Comparison of ENCODE assay signal across 1 cellular context in the genomic region with DNA sequence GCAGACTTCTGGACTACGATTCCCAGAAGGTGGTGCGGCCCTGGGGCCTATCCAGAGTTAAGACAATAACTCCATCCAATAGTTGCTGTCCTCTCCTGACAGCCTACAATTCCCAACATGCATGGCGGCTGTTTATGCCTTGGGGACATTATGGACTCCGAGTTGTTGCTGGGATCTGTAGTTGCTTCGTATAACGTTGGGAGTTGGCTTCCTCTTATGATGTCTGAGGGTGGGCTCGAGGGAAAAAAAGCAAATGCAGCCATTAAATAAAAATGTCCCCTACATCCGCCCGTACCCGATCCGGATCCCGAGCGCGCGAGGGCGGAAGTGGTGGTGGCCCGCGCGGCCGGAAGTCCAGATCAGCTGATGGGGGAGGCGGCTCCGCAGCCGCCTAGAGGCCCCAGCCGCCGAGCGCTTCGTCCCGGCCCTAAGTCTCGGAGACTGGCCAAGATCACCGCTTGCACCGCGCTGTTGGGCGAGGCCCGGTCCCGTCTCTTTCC.
A peak's percentile ranks its signal among the peaks of the same experiment; 100 is the strongest.
TF ChIP-seq lines count a peak whose summit lies in the region.

TSS of gene ZSWIM8 (plus strand) at position 386 of the 500 bp plus-strand sequence. CDS start 273 bp downstream, outside the sequence.

TF ChIP-seq in HepG2, 621 proteins besides CTCF, POLR2A, EP300 and RAD21 (continued from another document and continues in another):
- TF ChIP-seq USF2 (IDR thresholded peaks at IDR 0.05; ENCODE audit: low read depth, low read length) (no peak), USF2 (CRISPR knock-in tag; IDR thresholded peaks at IDR 0.05; ENCODE audit: borderline replicate concordance) (peak; percentile 50; the same call in 1 of the 2 replicates), ZNF362 (CRISPR knock-in tag; IDR thresholded peaks at IDR 0.05; ENCODE audit: borderline replicate concordance) (no peak), ZNF501 (CRISPR knock-in tag; IDR thresholded peaks at IDR 0.05) (peak; percentile 71), MAZ (IDR thresholded peaks at IDR 0.05; ENCODE audit: borderline replicate concordance, low read depth, low read length) (no peak), MAZ (CRISPR knock-in tag; IDR thresholded peaks at IDR 0.05; ENCODE audit: low read depth) (peak; percentile 43; the same call in 1 of the 2 replicates), ZNF629 (CRISPR knock-in tag; conservative IDR thresholded peaks at IDR 0.05) (no peak), ZNF567 (CRISPR knock-in tag; IDR thresholded peaks at IDR 0.05; ENCODE audit: borderline replicate concordance) (0 out of 2 replicates have a peak, but pooled peaks have one; percentile 30), ZNF33B (CRISPR knock-in tag; IDR thresholded peaks at IDR 0.05) (no peak), SALL2 (CRISPR knock-in tag; IDR thresholded peaks at IDR 0.05) (no peak), SAP130 (CRISPR knock-in tag; IDR thresholded peaks at IDR 0.05; ENCODE audit: low read depth) (peak; percentile 98), ZFP36 (IDR thresholded peaks at IDR 0.05; ENCODE audit: borderline replicate concordance, low read depth, low read length, partially characterized antibody) (no peak), ETV5 (CRISPR knock-in tag; IDR thresholded peaks at IDR 0.05; ENCODE audit: borderline replicate concordance) (peak; percentile 43), ARNT (IDR thresholded peaks at IDR 0.05) (no peak), MYNN (CRISPR knock-in tag; IDR thresholded peaks at IDR 0.05; ENCODE audit: low read depth) (no peak), AGO1 (IDR thresholded peaks at IDR 0.05; ENCODE audit: low read depth, low read length, poor library complexity, severe bottlenecking) (no peak), ZSCAN25 (CRISPR knock-in tag; IDR thresholded peaks at IDR 0.05) (no peak), DBP (CRISPR knock-in tag; IDR thresholded peaks at IDR 0.05; ENCODE audit: not compliant biosample characterization) (no peak), GABPB1 (CRISPR knock-in tag; IDR thresholded peaks at IDR 0.05) (peak; percentile 98), ZC3H13 (CRISPR knock-in tag; IDR thresholded peaks at IDR 0.05) (no peak), PPARG (CRISPR knock-in tag; conservative IDR thresholded peaks at IDR 0.05) (no peak), SPEN (CRISPR knock-in tag; IDR thresholded peaks at IDR 0.05; ENCODE audit: low read depth) (no peak; the same call in 1 of the 2 replicates), ZNF12 (CRISPR knock-in tag; IDR thresholded peaks at IDR 0.05) (no peak), ISL2 (CRISPR knock-in tag; IDR thresholded peaks at IDR 0.05) (no peak), SMAD9 (CRISPR knock-in tag; IDR thresholded peaks at IDR 0.05) (no peak), RERE (CRISPR knock-in tag; IDR thresholded peaks at IDR 0.05; ENCODE audit: low read depth) (no peak), CSRNP2 (CRISPR knock-in tag; conservative IDR thresholded peaks at IDR 0.05; ENCODE audit: low read depth) (no peak), ZNF282 (IDR thresholded peaks at IDR 0.05; ENCODE audit: partially characterized antibody) (no peak), ZNF24 (IDR thresholded peaks at IDR 0.05) (no peak), RNF2 (conservative IDR thresholded peaks at IDR 0.05; ENCODE audit: low read depth) (no peak), TEF (CRISPR knock-in tag; IDR thresholded peaks at IDR 0.05) (no peak), MEIS2 (CRISPR knock-in tag; IDR thresholded peaks at IDR 0.05) (0 out of 2 replicates have a peak, but pooled peaks have one; percentile 35), PITX1 (CRISPR knock-in tag; IDR thresholded peaks at IDR 0.05) (no peak), FOXK1 (CRISPR knock-in tag; IDR thresholded peaks at IDR 0.05; ENCODE audit: borderline replicate concordance, low read depth) (peak; percentile 97), ZNF580 (CRISPR knock-in tag; IDR thresholded peaks at IDR 0.05; ENCODE audit: borderline replicate concordance, low read depth) (no peak)
- TF ChIP-seq, protein P1, sequence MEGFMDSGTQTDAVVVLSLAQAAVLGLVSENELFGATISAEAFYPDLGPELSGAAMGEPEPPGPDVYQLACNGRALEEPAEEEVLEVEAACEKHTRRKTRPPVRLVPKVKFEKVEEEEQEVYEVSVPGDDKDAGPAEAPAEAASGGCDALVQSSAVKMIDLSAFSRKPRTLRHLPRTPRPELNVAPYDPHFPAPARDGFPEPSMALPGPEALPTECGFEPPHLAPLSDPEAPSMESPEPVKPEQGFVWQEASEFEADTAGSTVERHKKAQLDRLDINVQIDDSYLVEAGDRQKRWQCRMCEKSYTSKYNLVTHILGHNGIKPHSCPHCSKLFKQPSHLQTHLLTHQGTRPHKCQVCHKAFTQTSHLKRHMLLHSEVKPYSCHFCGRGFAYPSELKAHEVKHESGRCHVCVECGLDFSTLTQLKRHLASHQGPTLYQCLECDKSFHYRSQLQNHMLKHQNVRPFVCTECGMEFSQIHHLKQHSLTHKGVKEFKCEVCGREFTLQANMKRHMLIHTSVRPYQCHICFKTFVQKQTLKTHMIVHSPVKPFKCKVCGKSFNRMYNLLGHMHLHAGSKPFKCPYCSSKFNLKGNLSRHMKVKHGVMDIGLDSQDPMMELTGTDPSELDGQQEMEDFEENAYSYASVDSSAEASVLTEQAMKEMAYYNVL (CRISPR knock-in tag; IDR thresholded peaks at IDR 0.05; ENCODE audit: borderline replicate concordance) = 0 out of 2 replicates have a peak, but pooled peaks have one; percentile 26
- TF ChIP-seq, protein P2, sequence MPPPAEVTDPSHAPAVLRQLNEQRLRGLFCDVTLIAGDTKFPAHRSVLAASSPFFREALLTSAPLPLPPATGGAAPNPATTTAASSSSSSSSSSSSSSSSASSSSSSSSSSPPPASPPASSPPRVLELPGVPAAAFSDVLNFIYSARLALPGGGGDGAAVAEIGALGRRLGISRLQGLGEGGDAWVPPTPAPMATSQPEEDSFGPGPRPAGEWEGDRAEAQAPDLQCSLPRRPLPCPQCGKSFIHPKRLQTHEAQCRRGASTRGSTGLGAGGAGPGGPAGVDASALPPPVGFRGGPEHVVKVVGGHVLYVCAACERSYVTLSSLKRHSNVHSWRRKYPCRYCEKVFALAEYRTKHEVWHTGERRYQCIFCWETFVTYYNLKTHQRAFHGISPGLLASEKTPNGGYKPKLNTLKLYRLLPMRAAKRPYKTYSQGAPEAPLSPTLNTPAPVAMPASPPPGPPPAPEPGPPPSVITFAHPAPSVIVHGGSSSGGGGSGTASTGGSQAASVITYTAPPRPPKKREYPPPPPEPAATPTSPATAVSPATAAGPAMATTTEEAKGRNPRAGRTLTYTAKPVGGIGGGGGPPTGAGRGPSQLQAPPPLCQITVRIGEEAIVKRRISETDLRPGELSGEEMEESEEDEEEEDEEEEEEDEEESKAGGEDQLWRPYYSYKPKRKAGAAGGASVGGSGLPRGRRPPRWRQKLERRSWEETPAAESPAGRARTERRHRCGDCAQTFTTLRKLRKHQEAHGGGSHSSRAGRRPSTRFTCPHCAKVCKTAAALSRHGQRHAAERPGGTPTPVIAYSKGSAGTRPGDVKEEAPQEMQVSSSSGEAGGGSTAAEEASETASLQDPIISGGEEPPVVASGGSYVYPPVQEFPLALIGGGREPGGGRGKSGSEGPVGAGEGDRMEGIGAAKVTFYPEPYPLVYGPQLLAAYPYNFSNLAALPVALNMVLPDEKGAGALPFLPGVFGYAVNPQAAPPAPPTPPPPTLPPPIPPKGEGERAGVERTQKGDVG (CRISPR knock-in tag; IDR thresholded peaks at IDR 0.05; ENCODE audit: borderline replicate concordance) = no peak
- TF ChIP-seq, protein P3, sequence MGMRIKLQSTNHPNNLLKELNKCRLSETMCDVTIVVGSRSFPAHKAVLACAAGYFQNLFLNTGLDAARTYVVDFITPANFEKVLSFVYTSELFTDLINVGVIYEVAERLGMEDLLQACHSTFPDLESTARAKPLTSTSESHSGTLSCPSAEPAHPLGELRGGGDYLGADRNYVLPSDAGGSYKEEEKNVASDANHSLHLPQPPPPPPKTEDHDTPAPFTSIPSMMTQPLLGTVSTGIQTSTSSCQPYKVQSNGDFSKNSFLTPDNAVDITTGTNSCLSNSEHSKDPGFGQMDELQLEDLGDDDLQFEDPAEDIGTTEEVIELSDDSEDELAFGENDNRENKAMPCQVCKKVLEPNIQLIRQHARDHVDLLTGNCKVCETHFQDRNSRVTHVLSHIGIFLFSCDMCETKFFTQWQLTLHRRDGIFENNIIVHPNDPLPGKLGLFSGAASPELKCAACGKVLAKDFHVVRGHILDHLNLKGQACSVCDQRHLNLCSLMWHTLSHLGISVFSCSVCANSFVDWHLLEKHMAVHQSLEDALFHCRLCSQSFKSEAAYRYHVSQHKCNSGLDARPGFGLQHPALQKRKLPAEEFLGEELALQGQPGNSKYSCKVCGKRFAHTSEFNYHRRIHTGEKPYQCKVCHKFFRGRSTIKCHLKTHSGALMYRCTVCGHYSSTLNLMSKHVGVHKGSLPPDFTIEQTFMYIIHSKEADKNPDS (CRISPR knock-in tag; IDR thresholded peaks at IDR 0.05) = no peak
